ENCODE assay signal across 1 cellular context in genomic region chr12:26845057-26845666, GRCh38.
TF ChIP-seq lines count a peak whose summit lies in the region.

No MANE protein-coding gene starts in this region.

TF ChIP-seq in WTC11, 78 proteins besides CTCF, POLR2A, EP300 and RAD21 (continued from another document):
- no peak for TF ChIP-seq USF2 (CRISPR knock-in tag; IDR thresholded peaks at IDR 0.05)
- no peak for TF ChIP-seq GABPB1 (CRISPR knock-in tag; IDR thresholded peaks at IDR 0.05)
- TF ChIP-seq ZNF423 (CRISPR knock-in tag; IDR thresholded peaks at IDR 0.05) = no peak
- TF ChIP-seq NFE2L1 (CRISPR knock-in tag; IDR thresholded peaks at IDR 0.05) = no peak
